In the genomic region with DNA sequence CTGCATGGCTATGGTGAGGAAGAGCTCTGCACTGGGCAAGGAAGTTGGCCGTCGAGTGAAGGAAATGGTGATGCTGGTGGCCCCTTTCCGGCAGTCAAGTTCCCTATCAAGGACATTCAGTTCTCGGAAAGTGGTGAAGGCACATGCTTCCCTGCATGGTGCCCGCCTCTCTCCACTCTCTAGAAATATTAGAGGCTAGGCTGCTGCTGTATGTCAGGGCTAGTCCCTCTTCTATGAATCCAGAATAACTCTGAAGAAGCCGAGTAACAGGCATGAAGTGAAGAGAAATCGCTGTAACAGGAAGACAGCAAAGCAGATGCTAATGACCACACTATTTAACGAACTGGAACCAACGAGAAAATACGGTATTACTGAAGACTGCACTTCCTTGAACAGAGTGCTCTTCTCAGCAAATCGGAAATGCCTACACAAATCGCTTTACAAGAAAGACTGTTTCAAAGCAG, we compare ENCODE assay signal across 8 cellular contexts.
DNase-seq lines count a peak whose midpoint lies in the region; ATAC-seq and TF ChIP-seq lines count a peak whose summit lies in the region.

No MANE protein-coding gene starts in this region.

- no peaks in the 10 kb centered on the region for H3K9me3 Mint-ChIP-seq in activated naive CD8-positive, alpha-beta T cell treated with anti-CD3 and anti-CD28 coated beads, Interleukin-2, amount 50 U/mL, for 24 hours

- H3K4me3 ChIP-seq in BLaER1 treated with 17β-estradiol and CSF1 and Interleukin-3, amounts not matched to agents 10 nM and 100 nM, result peak overlapping the region; percentile 41 to 64 (median 52)
- H3K4me3 ChIP-seq in muscle layer of duodenum (ENCODE audit: low read depth in 1 of 2, low read length in 2 of 2), result peak overlapping the region in 1 of 2 donors; percentile 22

- peak overlapping the region; percentile 76 to 95 (median 88) for H3K4me2 ChIP-seq in BLaER1 treated with 17β-estradiol and CSF1 and Interleukin-3, amounts not matched to agents 10 nM and 100 nM

- CTCF ChIA-PET in HEK293T (lab: Yijun Ruan, JAX), result no interaction called here

- peaks cover 50 to 83% (median 75%) of the 10 kb centered on the region in 10 experiments for H3K4me1 ChIP-seq in BLaER1 treated with 17β-estradiol and CSF1 and Interleukin-3, amounts not matched to agents 10 nM and 100 nM
- peaks cover 4 to 9% of the 10 kb centered on the region in 2 donors for H3K4me1 ChIP-seq in muscle layer of duodenum (ENCODE audit: control insufficient read depth in 1 of 2, insufficient read depth in 2 of 2, low read length in 2 of 2)

- POLR2A ChIA-PET in HEK293T (lab: Yijun Ruan, JAX), result no interaction called here

- H3K27me3 ChIP-seq in BLaER1 treated with 17β-estradiol and CSF1 and Interleukin-3, amounts not matched to agents 10 nM and 100 nM, result no peaks in the 10 kb centered on the region
- H3K27me3 ChIP-seq in muscle layer of duodenum (ENCODE audit: low read depth, low read length), result no peaks in the 10 kb centered on the region

- no peaks in the 10 kb centered on the region for H3K9me3 ChIP-seq in BLaER1 treated with 17β-estradiol and CSF1 and Interleukin-3, amounts not matched to agents 10 nM and 100 nM (replicated peaks in 1 of 11)
- no peaks in the 10 kb centered on the region for H3K9me3 ChIP-seq in muscle layer of duodenum (ENCODE audit: control insufficient read depth in 1 of 2, low read length in 2 of 2)

- peak; percentile 55 for ATAC-seq in HG03342 (IDR thresholded peaks at IDR 0.05; ENCODE audit: unreplicated experiment)
- ATAC-seq in activated naive CD8-positive, alpha-beta T cell treated with anti-CD3 and anti-CD28 coated beads, Interleukin-2, amount 50 U/mL, for 24 hours, result peak; percentile 38

- peaks cover 0 to 57% (median 20%) of the 10 kb centered on the region in 11 experiments; a peak in 13 of 22 replicates for H4K20me1 ChIP-seq in BLaER1 treated with 17β-estradiol and CSF1 and Interleukin-3, amounts not matched to agents 10 nM and 100 nM

- DNase-seq in GM19240 (ENCODE audit: insufficient read length, low spot score), result peak; percentile 10
- DNase-seq in activated naive CD8-positive, alpha-beta T cell treated with anti-CD3 and anti-CD28 coated beads, Interleukin-2, amount 50 U/mL, for 24 hours, result no peak
- no peak for DNase-seq in HEK293T (ENCODE audit: extremely low spot score)
- DNase-seq in stimulated activated CD4-positive, alpha-beta T cell treated with anti-CD3 and anti-CD28 coated beads, Interleukin-12 subunit alpha, Interleukin-12 subunit beta, amount 100 ng/mL, for 4 hours, result no peak
- no peak for DNase-seq in NCI-H1105 (lab: John Stamatoyannopoulos, UW)

- H3K36me3 Mint-ChIP-seq in activated naive CD8-positive, alpha-beta T cell treated with anti-CD3 and anti-CD28 coated beads, Interleukin-2, amount 50 U/mL, for 24 hours (ENCODE audit: low read depth), result peaks cover 49% of the 10 kb centered on the region

- H3K27me3 Mint-ChIP-seq in activated naive CD8-positive, alpha-beta T cell treated with anti-CD3 and anti-CD28 coated beads, Interleukin-2, amount 50 U/mL, for 24 hours, result no peaks in the 10 kb centered on the region

- H3K27ac ChIP-seq in BLaER1 treated with 17β-estradiol and CSF1 and Interleukin-3, amounts not matched to agents 10 nM and 100 nM, result peak overlapping the region; percentile 71 to 90 (median 82)
- H3K27ac ChIP-seq in muscle layer of duodenum (ENCODE audit: low read length), result peak overlapping the region; percentile 80

- H3K4me1 Mint-ChIP-seq in activated naive CD8-positive, alpha-beta T cell treated with anti-CD3 and anti-CD28 coated beads, Interleukin-2, amount 50 U/mL, for 24 hours, result peaks cover 44% of the 10 kb centered on the region

- peaks cover 34 to 55% (median 45%) of the 10 kb centered on the region in 11 experiments; a peak in 21 of 22 replicates for H3K36me3 ChIP-seq in BLaER1 treated with 17β-estradiol and CSF1 and Interleukin-3, amounts not matched to agents 10 nM and 100 nM
- H3K36me3 ChIP-seq in muscle layer of duodenum (ENCODE audit: control insufficient read depth in 1 of 2, insufficient read depth in 2 of 2, low read length in 2 of 2), result peaks cover 16 to 18% of the 10 kb centered on the region in 2 donors

- H3K4me3 Mint-ChIP-seq in activated naive CD8-positive, alpha-beta T cell treated with anti-CD3 and anti-CD28 coated beads, Interleukin-2, amount 50 U/mL, for 24 hours, result peak overlapping the region; percentile 66

- H3K9ac ChIP-seq in BLaER1 treated with 17β-estradiol and CSF1 and Interleukin-3, amounts not matched to agents 10 nM and 100 nM, result peak overlapping the region; percentile 65 to 80 (median 73)

- H3K27ac Mint-ChIP-seq in activated naive CD8-positive, alpha-beta T cell treated with anti-CD3 and anti-CD28 coated beads, Interleukin-2, amount 50 U/mL, for 24 hours, result peak overlapping the region; percentile 73

TF ChIP-seq in HEK293T, 16 proteins besides CTCF, POLR2A, EP300 and RAD21:
- no peak for TF ChIP-seq FOXA1 (IDR thresholded peaks at IDR 0.05)
- no peak for TF ChIP-seq CTBP1 (IDR thresholded peaks at IDR 0.05; ENCODE audit: borderline replicate concordance)
- TF ChIP-seq, protein P1, sequence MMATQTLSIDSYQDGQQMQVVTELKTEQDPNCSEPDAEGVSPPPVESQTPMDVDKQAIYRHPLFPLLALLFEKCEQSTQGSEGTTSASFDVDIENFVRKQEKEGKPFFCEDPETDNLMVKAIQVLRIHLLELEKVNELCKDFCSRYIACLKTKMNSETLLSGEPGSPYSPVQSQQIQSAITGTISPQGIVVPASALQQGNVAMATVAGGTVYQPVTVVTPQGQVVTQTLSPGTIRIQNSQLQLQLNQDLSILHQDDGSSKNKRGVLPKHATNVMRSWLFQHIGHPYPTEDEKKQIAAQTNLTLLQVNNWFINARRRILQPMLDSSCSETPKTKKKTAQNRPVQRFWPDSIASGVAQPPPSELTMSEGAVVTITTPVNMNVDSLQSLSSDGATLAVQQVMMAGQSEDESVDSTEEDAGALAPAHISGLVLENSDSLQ (IDR thresholded peaks at IDR 0.05), result no peak
- TF ChIP-seq ELF4 (IDR thresholded peaks at IDR 0.05), result no peak
- no peak for TF ChIP-seq ZNF384 (IDR thresholded peaks at IDR 0.05)
- no peak for TF ChIP-seq L3MBTL2 (conservative IDR thresholded peaks at IDR 0.05)
- no peak for TF ChIP-seq NFRKB (IDR thresholded peaks at IDR 0.05)
- no peak for TF ChIP-seq SP1 (IDR thresholded peaks at IDR 0.05)
- TF ChIP-seq FOXK2 (IDR thresholded peaks at IDR 0.05), result no peak
- TF ChIP-seq HDGF (IDR thresholded peaks at IDR 0.05; ENCODE audit: borderline replicate concordance), result no peak
- TF ChIP-seq LEF1 (IDR thresholded peaks at IDR 0.05; ENCODE audit: borderline replicate concordance), result no peak
- TF ChIP-seq TARDBP (IDR thresholded peaks at IDR 0.05), result no peak
- no peak for TF ChIP-seq BHLHE40 (IDR thresholded peaks at IDR 0.05; ENCODE audit: borderline replicate concordance)
- TF ChIP-seq FOXM1 (IDR thresholded peaks at IDR 0.05; ENCODE audit: borderline replicate concordance), result no peak
- no peak for TF ChIP-seq SUZ12 (IDR thresholded peaks at IDR 0.05)
- TF ChIP-seq ARNT (IDR thresholded peaks at IDR 0.05), result no peak
TF ChIP-seq in HEK293T: peak in this region for 0.
